Comparison of ENCODE assay signal across 23 cellular contexts in the genomic region with DNA sequence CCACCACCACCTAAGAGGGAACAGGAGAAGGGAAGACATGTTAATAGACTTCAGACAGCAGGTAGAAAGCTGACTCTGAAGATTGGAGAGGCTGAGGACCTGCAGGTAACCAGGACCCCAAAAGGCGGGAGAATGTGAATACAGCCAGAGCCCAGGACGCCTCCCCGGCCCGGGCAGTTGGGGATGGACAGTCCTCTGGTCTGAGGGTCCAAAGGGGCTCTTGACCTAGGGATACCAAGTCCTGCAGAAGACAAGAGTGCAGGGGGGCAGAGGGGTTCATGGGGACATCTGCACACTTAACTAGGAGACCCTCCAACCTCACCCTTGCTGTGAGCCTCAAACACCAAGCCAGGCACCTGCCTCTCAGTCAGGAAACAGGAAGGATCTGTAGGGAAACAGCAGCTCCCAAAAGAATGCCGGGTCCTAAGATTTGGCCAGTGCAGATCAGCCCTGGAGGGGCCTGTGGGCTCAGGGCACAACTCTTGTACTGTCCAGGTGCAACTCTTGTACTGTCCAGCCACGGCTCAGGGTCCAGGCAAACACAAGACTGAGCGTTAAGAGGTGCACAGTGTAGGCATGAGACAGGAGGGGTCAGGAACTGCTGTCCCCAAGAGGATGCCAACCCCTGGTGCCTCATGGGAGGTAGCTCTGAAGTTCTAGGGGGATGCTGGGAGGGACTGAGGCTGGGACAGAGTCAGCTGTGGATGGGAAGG. TPM values are rescaled to one million over a fixed set of nuclear protein-coding genes. Genes with fewer than 3 reads are reported as not detected.
DNase-seq lines count a peak whose midpoint lies in the region; ATAC-seq, FAIRE-seq and TF ChIP-seq lines count a peak whose summit lies in the region.
"Had no signal": no experiment of that assay in that cellular context is flagged by ENCODE, and none has a peak within 500 bp of the region (broad histone marks: within the 10 kb centered on the region; RNA-seq: fewer than 3 reads in every experiment).

No MANE protein-coding gene starts in this region.

- TF ChIP-seq CTCF in GM13977 (IDR thresholded peaks at IDR 0.05; ENCODE audit: extremely low read depth, insufficient read depth, missing control alignments) (no peak), H1 (IDR thresholded peaks at IDR 0.05; ENCODE audit: control extremely low read depth in 1 of 3, insufficient read depth in 1 of 3, low read depth in 1 of 3, low read length in 3 of 3) (no peak), osteoblast (IDR thresholded peaks at IDR 0.05; ENCODE audit: extremely low read depth, low read depth, low read length) (no peak), stomach (IDR thresholded peaks at IDR 0.05) (no peak)

- no peak for ATAC-seq in CD4-positive, CD25-positive, alpha-beta regulatory T cell (ENCODE audit: low read depth in 2 of 2)
- ATAC-seq in HG03175 (IDR thresholded peaks at IDR 0.05; ENCODE audit: unreplicated experiment) (no peak), GM18861 (IDR thresholded peaks at IDR 0.05; ENCODE audit: unreplicated experiment) (no peak)
- ATAC-seq: activated T-cell treated with anti-CD3 and anti-CD28 coated beads, Interleukin-2, amount 50 U/mL, for 72 hours; GM12878; K562; right cardiac atrium; stimulated activated naive CD8-positive, alpha-beta T cell treated with anti-CD3 and anti-CD28 coated beads, Interleukin-15, amount 100 ng/mL, for 72 hours had no signal

- H3K4me3 ChIP-seq in CD4-positive, CD25-positive, alpha-beta regulatory T cell (ENCODE audit: low read depth, low read length) = no peak overlapping the region
- H3K4me3 ChIP-seq in H1 (ENCODE audit: extremely low read depth in 1 of 4, insufficient read depth in 2 of 4, low read depth in 3 of 4, low read length in 4 of 4) = no peak overlapping the region
- H3K4me3 ChIP-seq in osteoblast (ENCODE audit: insufficient read depth, low read length) = no peak overlapping the region
- no peak overlapping the region for H3K4me3 ChIP-seq in stomach
- H3K4me3 ChIP-seq: GM12878, K562, uterus had no signal

- DNase-seq in CD4-positive, CD25-positive, alpha-beta regulatory T cell = no peak
- peak; percentile 12 for DNase-seq in GM13977 (ENCODE audit: low spot score)
- DNase-seq in H1 (ENCODE audit: low read depth in 1 of 2, low spot score in 2 of 2) = no peak
- DNase-seq in osteoblast (ENCODE audit: insufficient read length, low spot score, missing footprints) = peak; percentile 43
- no peak for DNase-seq in stomach
- DNase-seq: activated CD4-positive, alpha-beta T cell treated with anti-CD3 and anti-CD28 coated beads, Interleukin-2, amount 50 U/mL, for 48 hours; activated T-cell treated with anti-CD3 and anti-CD28 coated beads, Interleukin-2, amount 50 U/mL, for 72 hours; cerebellar nuclear complex; DMS 273 treated with DMSO at 0.1 percent for 48 hours; GDM1; HFFc6; NCI-H187; NCI-H345; NK-92 treated with Interleukin-12 subunit alpha and Interleukin-12 subunit beta, amount 100 ng/mL, for 24 hours; right cardiac atrium; RPMI8226; stimulated activated naive CD8-positive, alpha-beta T cell treated with anti-CD3 and anti-CD28 coated beads, Interleukin-15, amount 100 ng/mL, for 72 hours; uterus had no signal

- in situ Hi-C loops in GM13977 (cut with MboI; ENCODE audit: low pct_unique_long_range_greater_than_20kb, low sequenced_read_pairs, unreplicated experiment) = no loop called here

- H3K4me2 ChIP-seq in H1 (ENCODE audit: insufficient read depth in 1 of 2, low read depth in 2 of 2, low read length in 2 of 2) = no peak overlapping the region; a peak in 1 of 4 replicates
- no peak overlapping the region for H3K4me2 ChIP-seq in osteoblast (ENCODE audit: insufficient read depth, low read length)

- H3K18ac ChIP-seq in H1 (ENCODE audit: extremely low read depth, low read length) = no peak overlapping the region

- H2BK20ac ChIP-seq in H1 (ENCODE audit: low read length) = no peak overlapping the region

- H3K36me3 ChIP-seq in CD4-positive, CD25-positive, alpha-beta regulatory T cell (ENCODE audit: control insufficient read depth, insufficient read depth, low read length) = no peaks in the 10 kb centered on the region
- H3K36me3 ChIP-seq in H1 (ENCODE audit: control insufficient read depth in 2 of 4, insufficient read depth in 4 of 4, low read length in 3 of 4) (no peaks in the 10 kb centered on the region), osteoblast (ENCODE audit: insufficient read depth, low read length) (no peaks in the 10 kb centered on the region), stomach (no peaks in the 10 kb centered on the region)
- H3K36me3 ChIP-seq: uterus had no signal

- H3K4me3 Mint-ChIP-seq in CD4-positive, CD25-positive, alpha-beta regulatory T cell = peak overlapping the region; percentile 73 to 90 (median 84)
- H3K4me3 Mint-ChIP-seq: HFFc6 had no signal

- 91% methylated on average over 7 of the region's 7 CpGs; no CpG with 5 or more reads in 1 of the 2 experiments for WGBS in H1 (ENCODE audit: extremely low coverage in 1 of 2, insufficient coverage in 1 of 2, insufficient read length in 1 of 2, insufficient replicate concordance in 2 of 2, low coverage in 1 of 2, low lambda C conversion rate in 2 of 2, missing lambda C conversion rate in 1 of 2), 2 experiments
- 85 to 95% (median 88%) methylated on average over 5 to 7 of the region's 7 CpGs for WGBS in stomach, 5 donors

- FAIRE-seq in H1 (lab: Jason Lieb, UNC) = no peak
- FAIRE-seq: endothelial cell of umbilical vein, GM12878, K562 had no signal

- H3K9me3 ChIP-seq in CD4-positive, CD25-positive, alpha-beta regulatory T cell (ENCODE audit: control insufficient read depth in 2 of 2, low read length in 2 of 2) = no peaks in the 10 kb centered on the region
- H3K9me3 ChIP-seq in H1 (ENCODE audit: insufficient read depth in 2 of 2, low read depth in 1 of 2, low read length in 1 of 2) = peaks cover 10 to 13% of the 10 kb centered on the region in 2 experiments
- no peaks in the 10 kb centered on the region for H3K9me3 ChIP-seq in osteoblast (ENCODE audit: low read depth, low read length)
- no peaks in the 10 kb centered on the region for H3K9me3 ChIP-seq in stomach
- H3K9me3 ChIP-seq: uterus had no signal

- intact Hi-C loops in stomach (cut with DNase I; ENCODE audit: low total_unique reads) = no loop called here

- no peak overlapping the region for H2BK15ac ChIP-seq in H1 (ENCODE audit: low read length)

- CTCF ChIA-PET in H1 (lab: Charles Lee; ENCODE audit: partially characterized antibody) = interaction anchor here (0.6 to 1.2 kb wide), 3 partner anchors 20 to 103 kb away, joined by 3 read pairs; no protein-coding TSS in a partner anchor

- TF ChIP-seq EP300 in H1 (IDR thresholded peaks at IDR 0.05; ENCODE audit: borderline replicate concordance in 1 of 2, low read depth in 2 of 2, low read length in 2 of 2) (no peak), stomach (IDR thresholded peaks at IDR 0.05) (no peak)

- H2AK5ac ChIP-seq in H1 (ENCODE audit: low read depth, low read length) = no peak overlapping the region

- H3K27me3 ChIP-seq in CD4-positive, CD25-positive, alpha-beta regulatory T cell (ENCODE audit: control insufficient read depth, insufficient read depth, low read length) = peaks cover 4% of the 10 kb centered on the region
- peaks cover 20 to 43% (median 38%) of the 10 kb centered on the region in 4 experiments; a peak in 6 of 7 replicates for H3K27me3 ChIP-seq in H1 (replicated peaks in 1 of 4; ENCODE audit: control insufficient read depth in 3 of 4, extremely low read depth in 1 of 4, insufficient read depth in 3 of 4, low read length in 3 of 4)
- H3K27me3 ChIP-seq in osteoblast (ENCODE audit: insufficient read depth, low read length) = peaks cover 26% of the 10 kb centered on the region
- peaks cover 0 to 33% (median 0%) of the 10 kb centered on the region in 3 donors for H3K27me3 ChIP-seq in stomach
- H3K27me3 ChIP-seq: uterus had no signal

- no peak overlapping the region for H3K4ac ChIP-seq in H1 (replicated peaks; ENCODE audit: insufficient read length, low read depth, low read length)

- H3K27ac ChIP-seq in CD4-positive, CD25-positive, alpha-beta regulatory T cell (ENCODE audit: insufficient read depth, low read length, poor library complexity, severe bottlenecking) = no peak overlapping the region
- no peak overlapping the region for H3K27ac ChIP-seq in H1 (ENCODE audit: low read depth, low read length)
- H3K27ac ChIP-seq in osteoblast (ENCODE audit: low read depth, low read length) = no peak overlapping the region
- H3K27ac ChIP-seq in stomach = no peak overlapping the region
- H3K27ac ChIP-seq: uterus had no signal

- H3K23ac ChIP-seq in H1 (ENCODE audit: insufficient read length) = no peak overlapping the region

- H3K79me2 ChIP-seq in H1 (ENCODE audit: control insufficient read depth in 1 of 2, insufficient read depth in 2 of 2, low read length in 2 of 2) (no peaks in the 10 kb centered on the region), osteoblast (ENCODE audit: insufficient read depth, low read length) (no peaks in the 10 kb centered on the region)

- H2BK12ac ChIP-seq in H1 (ENCODE audit: low read depth, low read length) = no peak overlapping the region

- H3K9ac ChIP-seq in H1 (replicated peaks in 1 of 4; ENCODE audit: extremely low read depth in 1 of 4, low read depth in 3 of 4, low read length in 3 of 4) = no peak overlapping the region

- peaks cover 0 to 2% (median 0%) of the 10 kb centered on the region in 7 donors for H3K9me3 Mint-ChIP-seq in CD4-positive, CD25-positive, alpha-beta regulatory T cell

- no peak for TF ChIP-seq POLR2A in H1 (IDR thresholded peaks at IDR 0.05; ENCODE audit: control extremely low read depth in 1 of 2, low read depth in 2 of 2, low read length in 2 of 2)
- no peak for TF ChIP-seq POLR2A in stomach (IDR thresholded peaks at IDR 0.05)

- H2AFZ ChIP-seq in H1 (ENCODE audit: low read length) = no peak overlapping the region
- H2AFZ ChIP-seq in osteoblast (ENCODE audit: low read length) = no peak overlapping the region

- H3K4me1 Mint-ChIP-seq in CD4-positive, CD25-positive, alpha-beta regulatory T cell = peaks cover 0 to 12% (median 5%) of the 10 kb centered on the region in 4 donors

- no peak overlapping the region for H3K14ac ChIP-seq in H1 (ENCODE audit: insufficient read length)

- no peak for TF ChIP-seq RAD21 in H1 (IDR thresholded peaks at IDR 0.05 in 1 of 2, conservative IDR thresholded peaks at IDR 0.05 in 1 of 2; ENCODE audit: low read depth in 2 of 2, low read length in 2 of 2)

- H4K91ac ChIP-seq in H1 (replicated peaks; ENCODE audit: insufficient read length, low read length) = no peak overlapping the region

- peaks cover 13% of the 10 kb centered on the region for H3K4me1 ChIP-seq in CD4-positive, CD25-positive, alpha-beta regulatory T cell (ENCODE audit: control insufficient read depth, insufficient read depth, low read length, poor library complexity, severe bottlenecking)
- H3K4me1 ChIP-seq in H1 (replicated peaks in 1 of 4; ENCODE audit: control insufficient read depth in 3 of 4, insufficient read depth in 4 of 4, low read length in 3 of 4) (peaks cover 1 to 9% (median 4%) of the 10 kb centered on the region in 4 experiments; a peak in 5 of 7 replicates), osteoblast (ENCODE audit: insufficient read depth, low read length) (peaks cover 4% of the 10 kb centered on the region), stomach (peaks cover 13 to 23% (median 22%) of the 10 kb centered on the region in 4 donors)

- no peak overlapping the region for H3K56ac ChIP-seq in H1 (replicated peaks; ENCODE audit: insufficient read length, low read depth, low read length)

- no peaks in the 10 kb centered on the region for H3K79me1 ChIP-seq in H1 (ENCODE audit: low read depth, low read length)

- no peak overlapping the region for H2BK120ac ChIP-seq in H1 (replicated peaks; ENCODE audit: low read depth, low read length)

- H3K27me3 Mint-ChIP-seq in CD4-positive, CD25-positive, alpha-beta regulatory T cell = peaks cover 27% of the 10 kb centered on the region

- peaks cover 13% of the 10 kb centered on the region; the same call in 1 of the 2 replicates for H3K23me2 ChIP-seq in H1 (ENCODE audit: low read depth, low read length)

- H4K20me1 ChIP-seq in H1 (replicated peaks in 1 of 2; ENCODE audit: control insufficient read depth in 1 of 2, insufficient read depth in 2 of 2, low read length in 2 of 2) (no peaks in the 10 kb centered on the region), osteoblast (ENCODE audit: insufficient read depth, low read length) (no peaks in the 10 kb centered on the region)

- no peak overlapping the region for H4K8ac ChIP-seq in H1 (ENCODE audit: extremely low read depth, insufficient read depth, low read length)

- H2BK5ac ChIP-seq in H1 (ENCODE audit: low read depth, low read length) = no peak overlapping the region

- POLR2A ChIA-PET in H1 (lab: Charles Lee; ENCODE audit: partially characterized antibody) = no interaction called here

- no peaks in the 10 kb centered on the region for H3K36me3 Mint-ChIP-seq in CD4-positive, CD25-positive, alpha-beta regulatory T cell

- peak overlapping the region in 1 of 3 donors; percentile 76 for H3K27ac Mint-ChIP-seq in CD4-positive, CD25-positive, alpha-beta regulatory T cell
- H3K27ac Mint-ChIP-seq: activated T-cell treated with anti-CD3 and anti-CD28 coated beads, Interleukin-2, amount 50 U/mL, for 72 hours; HFFc6; stimulated activated naive CD8-positive, alpha-beta T cell treated with anti-CD3 and anti-CD28 coated beads, Interleukin-15, amount 100 ng/mL, for 72 hours had no signal

- H4K5ac ChIP-seq in H1 (ENCODE audit: insufficient read length, low read depth, low read length) = no peak overlapping the region

RNA-seq across cellular contexts. Expression of a gene that starts 2.3 kb away (rescaled TPM):
- 6.6 TPM for total RNA-seq in CD4-positive, CD25-positive, alpha-beta regulatory T cell
- 1 to 10 TPM; 3.5 to 7.0 (median 6.5) TPM for polyA plus RNA-seq in CD4-positive, CD25-positive, alpha-beta regulatory T cell
- total RNA-seq in H1 (2021; fragmentation: NEBNext Ultra II Directional; extraction: Animal tissue kit (Norgen Biotek cat#: 25700)) = 15.6 and 17.3 TPM in 2 replicates
- polyA plus RNA-seq in H1 (2011; rRNA removed) (10.6 and 18.1 TPM in 2 replicates), stomach (10 to 100 TPM in 1 of 3 donors, 1 to 10 TPM in 2; 7.8 to 10.4 (median 7.9) TPM)
- 19.9 TPM for polyA plus RNA-seq in H1 (2011; cell fraction: cytosol; rRNA removed)
- polyA plus RNA-seq in H1 (2011; cell fraction: nucleus; rRNA removed) = 22.0 TPM
- 13.4 to 23.5 TPM (median 20.3 TPM) in 4 replicates for polyA plus RNA-seq in H1 (2012, experiment 1 of 2)
- 11.9 TPM for polyA plus RNA-seq in H1 (2012, experiment 2 of 2)
- polyA plus RNA-seq in H1 (2013, experiment 1 of 2) = 11.6 TPM
- 10.9 TPM for polyA plus RNA-seq in H1 (2013, experiment 2 of 2)
- 7.3 and 11.0 TPM in 2 replicates for polyA minus RNA-seq in H1 (2011; rRNA and poly(A)+ RNA removed)
- 5.1 TPM for polyA minus RNA-seq in H1 (2011; cell fraction: cytosol; rRNA and poly(A)+ RNA removed)
- 8.8 TPM for polyA minus RNA-seq in H1 (2011; cell fraction: nucleus; rRNA and poly(A)+ RNA removed)
- total RNA-seq in osteoblast (12.7 and 14.5 TPM in 2 replicates), stomach (10 to 100 TPM in 2 of 5 donors, 1 to 10 TPM in 2, not detected in 1; 1.6 to 71.0 (median 12.7) TPM)

RNA-seq across cellular contexts. Expression of a gene that starts 22.0 kb away (rescaled TPM):
- 2.6 TPM for total RNA-seq in CD4-positive, CD25-positive, alpha-beta regulatory T cell
- 1 to 10 TPM in 3 of 4 donors, under 1 TPM in 1; 0.67 to 3.3 (median 2.2) TPM for polyA plus RNA-seq in CD4-positive, CD25-positive, alpha-beta regulatory T cell
- total RNA-seq in H1 (2021; fragmentation: NEBNext Ultra II Directional; extraction: Animal tissue kit (Norgen Biotek cat#: 25700)) = 3.8 and 4.3 TPM in 2 replicates
- polyA plus RNA-seq in H1 (2011; rRNA removed) (1.2 and 2.0 TPM in 2 replicates), stomach (1 to 10 TPM; 4.2 to 7.0 (median 6.9) TPM)
- 3.1 TPM for polyA plus RNA-seq in H1 (2011; cell fraction: cytosol; rRNA removed)
- polyA plus RNA-seq in H1 (2011; cell fraction: nucleus; rRNA removed) = 8.2 TPM
- polyA plus RNA-seq in H1 (2012, experiment 1 of 2) = 2.8 to 4.0 TPM (median 2.9 TPM) in 4 replicates
- 1.7 TPM for polyA plus RNA-seq in H1 (2012, experiment 2 of 2)
- polyA plus RNA-seq in H1 (2013, experiment 1 of 2) = 3.6 TPM
- 2.5 TPM for polyA plus RNA-seq in H1 (2013, experiment 2 of 2)
- 1.1 and 1.6 TPM in 2 replicates for polyA minus RNA-seq in H1 (2011; rRNA and poly(A)+ RNA removed)
- 0.88 TPM for polyA minus RNA-seq in H1 (2011; cell fraction: cytosol; rRNA and poly(A)+ RNA removed)
- polyA minus RNA-seq in H1 (2011; cell fraction: nucleus; rRNA and poly(A)+ RNA removed) = 4.0 TPM
- total RNA-seq in osteoblast (11.2 and 13.4 TPM in 2 replicates), stomach (10 to 100 TPM in 4 of 5 donors, 1 to 10 TPM in 1; 7.5 to 31.3 (median 15.1) TPM)

Comparison
In these comparisons a context has a peak if more than half of its experiments do, and no peak if none do; other contexts are left out.
1. DNase-seq: peak in GM13977 (single experiment) and osteoblast (single experiment); none in CD4-positive, CD25-positive, alpha-beta regulatory T cell (0 of 3), H1 (0 of 2) and stomach (single experiment).